18 cellular contexts compared by ENCODE assay signal in genomic region chr21:15752763-15753407, GRCh38. TPM values are rescaled to one million over a fixed set of nuclear protein-coding genes. Genes with fewer than 3 reads are reported as not detected.
DNase-seq lines count a peak whose midpoint lies in the region; ATAC-seq and TF ChIP-seq lines count a peak whose summit lies in the region.
"Had no signal": no experiment of that assay in that cellular context is flagged by ENCODE, and none has a peak within 500 bp of the region (broad histone marks: within the 10 kb centered on the region; RNA-seq: fewer than 3 reads in every experiment).

No MANE protein-coding gene starts in this region.

- no peak overlapping the region for H4K8ac ChIP-seq in IMR-90 (ENCODE audit: low read depth in 2 of 2, low read length in 2 of 2)

- intact Hi-C loops in Caco-2 (cut with micrococcal nuclease; ENCODE audit: unreplicated experiment) = loop anchor here (5.0 kb wide), 1 partner anchor 256 kb away; no protein-coding TSS in a partner anchor
- intact Hi-C loops in IMR-90 (cut with micrococcal nuclease) = no loop called here

- no peak for ATAC-seq in IMR-90 (ENCODE audit: low read depth)
- ATAC-seq in naive B cell (ENCODE audit: low read depth in 2 of 2) = peak in 1 of 2 donors; percentile 20
- ATAC-seq: left lobe of liver, pancreas had no signal

- no peak overlapping the region for H4K91ac ChIP-seq in IMR-90 (ENCODE audit: insufficient read depth, low read depth, low read length)

- peaks cover 22% of the 10 kb centered on the region for H4K20me1 ChIP-seq in IMR-90 (ENCODE audit: insufficient read depth, low read length)

- no peak overlapping the region for H3K18ac ChIP-seq in IMR-90 (ENCODE audit: low read depth, low read length)

- H3K4me1 Mint-ChIP-seq in Caco-2 (ENCODE audit: low read depth, unreplicated experiment) (peaks cover 47% of the 10 kb centered on the region), naive B cell (peaks cover 64 to 96% (median 86%) of the 10 kb centered on the region in 3 donors)

- BruUV-seq in Caco-2 (replicated peaks; lab: Mats Ljungman, UMichigan) (no TSS peak), IMR-90 (replicated peaks; lab: Mats Ljungman, UMichigan) (no TSS peak)

- peaks cover 30 to 65% of the 10 kb centered on the region in 2 experiments for H3K79me1 ChIP-seq in IMR-90 (ENCODE audit: low read depth in 1 of 2, low read length in 2 of 2)

- no peak overlapping the region for H3K9ac ChIP-seq in IMR-90 (ENCODE audit: low read depth, low read length)
- H3K9ac ChIP-seq: GM23248, KMS-11 had no signal

- H3K36me3 Mint-ChIP-seq in Caco-2 (ENCODE audit: insufficient read depth, unreplicated experiment) = peaks cover 39% of the 10 kb centered on the region
- peaks cover 14 to 27% of the 10 kb centered on the region in 2 donors for H3K36me3 Mint-ChIP-seq in naive B cell

- DNase-seq in Caco-2 (no peak), IMR-90 (no peak), epithelial cell of esophagus (ENCODE audit: low read depth) (peak; percentile 68), naive B cell (no peak), NCI-H128 (lab: John Stamatoyannopoulos, UW; ENCODE audit: unreplicated experiment) (no peak), cerebellum (ENCODE audit: low spot score) (no peak), C1 segment of cervical spinal cord (lab: John Stamatoyannopoulos, UW) (no peak)
- DNase-seq: DMS153; effector CD8-positive, alpha-beta T cell; GM23248; NCI-H1105; NCI-H748 treated with DMSO at 0.1 percent for 48 hours; pancreas had no signal

- no peak overlapping the region for H3K4me2 ChIP-seq in IMR-90 (ENCODE audit: low read depth, low read length)
- H3K4me2 ChIP-seq: hepatocyte, KMS-11 had no signal

- H3K9me3 ChIP-seq in Caco-2 = peaks cover 8% of the 10 kb centered on the region; the same call in 1 of the 2 replicates
- peaks cover 2% of the 10 kb centered on the region; the same call in 1 of the 2 replicates for H3K9me3 ChIP-seq in IMR-90 (ENCODE audit: control insufficient read depth, insufficient read depth, low read length)
- H3K9me3 ChIP-seq: pancreas had no signal

- no peak overlapping the region; the same call in 1 of the 2 replicates for H3K23ac ChIP-seq in IMR-90 (ENCODE audit: low read depth, low read length)

- H3K4me3 ChIP-seq in Caco-2 (ENCODE audit: low read depth, low read length) = no peak overlapping the region
- H3K4me3 ChIP-seq in IMR-90 (ENCODE audit: insufficient read depth, low read depth, low read length) = no peak overlapping the region
- H3K4me3 ChIP-seq in epithelial cell of esophagus (ENCODE audit: low read length) = no peak overlapping the region
- H3K4me3 ChIP-seq: GM23248, hepatocyte, pancreas had no signal

- no peak overlapping the region for H3K27ac ChIP-seq in IMR-90 (ENCODE audit: insufficient read depth, low read length)
- H3K27ac ChIP-seq: GM23248, hepatocyte, KMS-11, pancreas had no signal

- no peak overlapping the region for H2BK20ac ChIP-seq in IMR-90 (ENCODE audit: low read depth, low read length)

- CTCF ChIA-PET in Caco-2 (lab: Charles Lee) (no interaction called here), IMR-90 (lab: Yijun Ruan, JAX) (no interaction called here)

- POLR2A ChIA-PET in Caco-2 (lab: Charles Lee) = no interaction called here
- POLR2A ChIA-PET in IMR-90 (lab: Charles Lee; ENCODE audit: unreplicated experiment) = no interaction called here

- TF ChIP-seq CTCF in Caco-2 (IDR thresholded peaks at IDR 0.05; ENCODE audit: insufficient read depth in 1 of 2, low read depth in 1 of 2, low read length in 1 of 2, severe bottlenecking in 1 of 2, unreplicated experiment in 1 of 2) (no peak), IMR-90 (conservative IDR thresholded peaks at IDR 0.05; ENCODE audit: low read depth, low read length) (no peak), epithelial cell of esophagus (IDR thresholded peaks at IDR 0.05; ENCODE audit: insufficient read depth, low read depth, low read length, missing control alignments) (no peak)

- no peak overlapping the region for H3K4ac ChIP-seq in IMR-90 (ENCODE audit: low read depth, low read length)

- no peaks in the 10 kb centered on the region for H3K27me3 Mint-ChIP-seq in Caco-2 (ENCODE audit: insufficient read depth, unreplicated experiment)
- H3K27me3 Mint-ChIP-seq in naive B cell = no peaks in the 10 kb centered on the region
- H3K27me3 Mint-ChIP-seq: central memory CD8-positive, alpha-beta T cell had no signal

- H2AK5ac ChIP-seq in IMR-90 (ENCODE audit: low read depth, low read length) = peak overlapping the region; percentile 64

- H3K9me3 Mint-ChIP-seq in Caco-2 (ENCODE audit: unreplicated experiment) = peaks cover 30% of the 10 kb centered on the region
- peaks cover 3 to 21% (median 9%) of the 10 kb centered on the region in 7 donors for H3K9me3 Mint-ChIP-seq in naive B cell

- H2BK120ac ChIP-seq in IMR-90 (ENCODE audit: low read depth, low read length) = no peak overlapping the region

- H3K27me3 ChIP-seq in Caco-2 (replicated peaks; ENCODE audit: control insufficient read depth, insufficient read depth, low read length) (no peaks in the 10 kb centered on the region), IMR-90 (ENCODE audit: control insufficient read depth, insufficient read depth, low read length) (no peaks in the 10 kb centered on the region)
- H3K27me3 ChIP-seq: hepatocyte, pancreas had no signal

- WGBS in IMR-90 (ENCODE audit: extremely low coverage in 2 of 2, insufficient read length in 1 of 2), 2 experiments = no CpG with 5 or more reads among the region's 3 CpGs

- peaks cover 13% of the 10 kb centered on the region for H3K9me1 ChIP-seq in IMR-90 (ENCODE audit: insufficient read depth, low read length)

- no peak for TF ChIP-seq RAD21 in IMR-90 (IDR thresholded peaks at IDR 0.05; ENCODE audit: low read length)

- no peak overlapping the region for H2BK15ac ChIP-seq in IMR-90 (ENCODE audit: low read depth, low read length)

- H3K4me3 Mint-ChIP-seq in Caco-2 (ENCODE audit: unreplicated experiment) (no peak overlapping the region), naive B cell (no peak overlapping the region)
- H3K4me3 Mint-ChIP-seq: central memory CD8-positive, alpha-beta T cell had no signal

- H3K36me3 ChIP-seq in Caco-2 (ENCODE audit: control insufficient read depth, insufficient read depth, low read length) (no peaks in the 10 kb centered on the region), IMR-90 (ENCODE audit: control insufficient read depth, insufficient read depth, low read length) (no peaks in the 10 kb centered on the region)
- H3K36me3 ChIP-seq: pancreas had no signal

- H2BK5ac ChIP-seq in IMR-90 (ENCODE audit: low read depth, low read length, poor library complexity, severe bottlenecking) = no peak overlapping the region

- H3K14ac ChIP-seq in IMR-90 (replicated peaks; ENCODE audit: low read depth, low read length) = 0 out of 2 replicates have a peak overlapping the region, but pooled peaks have one; percentile 33

- H2AFZ ChIP-seq in IMR-90 (replicated peaks; ENCODE audit: low read length, poor library complexity) = no peak overlapping the region
- H2AFZ ChIP-seq: GM23248, hepatocyte had no signal

- dilution Hi-C loops in IMR-90 (cut with HindIII; ENCODE audit: low sequenced_read_pairs, unreplicated experiment) = no loop called here

- H2AK9ac ChIP-seq in IMR-90 (replicated peaks; ENCODE audit: low read depth, low read length, poor library complexity) = no peak overlapping the region

- TF ChIP-seq POLR2A in IMR-90 (IDR thresholded peaks at IDR 0.05; ENCODE audit: low read depth, low read length) = no peak

- H4K5ac ChIP-seq in IMR-90 (ENCODE audit: low read depth, low read length) = no peak overlapping the region

- H3K56ac ChIP-seq in IMR-90 (ENCODE audit: extremely low read depth, insufficient read depth, low read length) = no peak overlapping the region

- H3K4me1 ChIP-seq in Caco-2 (peaks cover 24% of the 10 kb centered on the region), IMR-90 (ENCODE audit: control insufficient read depth, insufficient read depth, low read length) (peaks cover 7% of the 10 kb centered on the region)

- peak overlapping the region; percentile 20 for H3K27ac Mint-ChIP-seq in Caco-2 (ENCODE audit: unreplicated experiment)
- peak overlapping the region in 4 of 6 donors; percentile 31 to 74 (median 54) for H3K27ac Mint-ChIP-seq in naive B cell
- H3K27ac Mint-ChIP-seq: activated T-helper 2 cell treated with anti-CD3 and anti-CD28 coated beads, Interferon-gamma antibody, Interleukin-2, Interleukin-4, amounts not matched to agents 10 μg/mL and 5 μg/mL and 100 μg/mL, durations not matched to agents 14 hours and 24 hours and 36 hours had no signal

- in situ Hi-C loops in IMR-90 (cut with MboI; ENCODE audit: low sequenced_read_pairs) = no loop called here

TF ChIP-seq in IMR-90, 13 proteins besides CTCF, POLR2A, EP300 and RAD21:
- TF ChIP-seq RFX5 (IDR thresholded peaks at IDR 0.05; ENCODE audit: low read depth, low read length) = no peak
- TF ChIP-seq MAFK (IDR thresholded peaks at IDR 0.05; ENCODE audit: low read depth, low read length) = no peak
- TF ChIP-seq RCOR1 (IDR thresholded peaks at IDR 0.05; ENCODE audit: insufficient replicate concordance, low read length) = no peak
- no peak for TF ChIP-seq FOS (IDR thresholded peaks at IDR 0.05; ENCODE audit: low read depth, low read length)

RNA-seq across cellular contexts. Expression of gene USP25, which starts 23.1 kb away (rescaled TPM):
- total RNA-seq in Caco-2 (2022) (44.3 and 46.7 TPM in 2 replicates), IMR-90 (2012; rRNA removed) (23.3 and 30.8 TPM in 2 replicates), cerebellum (61.3 TPM)
- polyA plus RNA-seq in IMR-90 (2012; rRNA removed) (7.2 and 9.3 TPM in 2 replicates), naive B cell (ENCODE audit: low read depth in 6 of 6) (10 to 100 TPM in 5 of 6 donors, 1 to 10 TPM in 1; 9.7 to 19.7 (median 13.3) TPM)
- polyA plus RNA-seq in IMR-90 (2012; cell fraction: cytosol; rRNA removed) = 1.8 and 2.7 TPM in 2 replicates
- 1.2 and 16.3 TPM in 2 replicates for polyA plus RNA-seq in IMR-90 (2012; cell fraction: nucleus; rRNA removed; ENCODE audit: low replicate concordance)
